11 cellular contexts compared by ENCODE assay signal in the genomic region with DNA sequence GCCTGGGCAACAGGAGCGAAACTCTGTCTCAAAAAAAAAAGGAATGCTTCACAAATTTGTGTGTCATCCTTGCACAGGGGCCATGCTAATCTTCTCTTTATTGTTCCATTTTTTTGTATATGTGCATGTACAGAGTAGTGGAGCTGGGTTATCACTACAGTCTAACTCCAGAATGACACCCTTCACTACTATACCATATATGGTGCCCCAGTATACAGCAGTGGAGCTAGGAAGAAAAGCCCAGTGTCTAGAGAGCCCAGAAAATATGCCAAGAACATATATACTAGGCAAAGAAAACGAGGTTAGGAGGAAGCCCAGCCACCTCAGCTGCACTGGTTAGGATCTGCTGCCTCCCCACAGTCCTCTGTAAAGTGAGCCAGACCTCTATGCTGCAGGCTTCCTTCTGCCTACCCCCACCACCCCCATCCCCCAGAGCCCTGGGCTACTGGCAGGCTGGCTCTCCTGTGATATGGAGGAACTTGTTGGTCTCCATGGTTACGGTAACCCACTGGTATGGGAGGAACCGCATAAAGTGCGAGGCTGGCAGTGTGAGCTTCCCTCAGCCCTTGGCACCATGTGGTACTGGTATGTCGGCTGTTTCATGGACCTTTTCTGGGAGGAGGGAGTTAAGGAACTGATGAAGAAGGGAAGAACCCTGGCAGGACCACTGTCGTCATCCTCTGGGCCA. TPM values are rescaled to one million over a fixed set of nuclear protein-coding genes. Genes with fewer than 3 reads are reported as not detected.
A peak's percentile ranks its signal among the peaks of the same experiment; 100 is the strongest.
DNase-seq lines count a peak whose midpoint lies in the region; ATAC-seq and TF ChIP-seq lines count a peak whose summit lies in the region.
"Had no signal": no experiment of that assay in that cellular context is flagged by ENCODE, and none has a peak within 500 bp of the region (broad histone marks: within the 10 kb centered on the region; RNA-seq: fewer than 3 reads in every experiment).

No MANE protein-coding gene starts in this region.

- DNase-seq in stimulated activated naive CD4-positive, alpha-beta T cell (lab: John Stamatoyannopoulos, UW): peak; percentile 17 to 53 (median 30)
- DNase-seq in stimulated activated naive CD4-positive, alpha-beta T cell treated with Interleukin-2 at 50 U/mL for 16 hours (lab: John Stamatoyannopoulos, UW): no peak
- DNase-seq in activated CD8-positive, alpha-beta T cell treated with anti-CD3 and anti-CD28 coated beads, Interleukin-2, amount 10 ng/mL, durations not matched to agents 7 days and 5 days: no peak
- DNase-seq in iPS-NIHi7 (ENCODE audit: extremely low spot score): peak; percentile 73
- no peak for DNase-seq in type B pancreatic cell (ENCODE audit: extremely low spot score, unreplicated experiment)
- DNase-seq: DMS53 had no signal

- no peaks in the 10 kb centered on the region for H3K9me3 Mint-ChIP-seq in activated CD8-positive, alpha-beta T cell treated with anti-CD3 and anti-CD28 coated beads, Interleukin-2, amount 10 ng/mL, durations not matched to agents 7 days and 5 days (ENCODE audit: insufficient read depth)
- H3K9me3 Mint-ChIP-seq in type B pancreatic cell: no peaks in the 10 kb centered on the region

- peaks cover 34% of the 10 kb centered on the region for H3K36me3 Mint-ChIP-seq in activated CD8-positive, alpha-beta T cell treated with anti-CD3 and anti-CD28 coated beads, Interleukin-2, amount 10 ng/mL, durations not matched to agents 7 days and 5 days (ENCODE audit: low read depth)
- peaks cover 8% of the 10 kb centered on the region for H3K36me3 Mint-ChIP-seq in type B pancreatic cell

- POLR2A ChIA-PET in activated CD8-positive, alpha-beta T cell treated with anti-CD3 and anti-CD28 coated beads, Interleukin-2, amount 10 ng/mL, durations not matched to agents 7 days and 5 days (lab: Charles Lee): interaction anchor here (1.4 kb wide), 1 partner anchor 44 kb away, joined by 4 read pairs; a partner anchor contains a TSS

- H3K27me3 Mint-ChIP-seq in activated CD8-positive, alpha-beta T cell treated with anti-CD3 and anti-CD28 coated beads, Interleukin-2, amount 10 ng/mL, durations not matched to agents 7 days and 5 days (ENCODE audit: low read depth): no peaks in the 10 kb centered on the region
- no peaks in the 10 kb centered on the region for H3K27me3 Mint-ChIP-seq in type B pancreatic cell

- TF ChIP-seq CTCF in type B pancreatic cell (conservative IDR thresholded peaks at IDR 0.05): no peak

- H3K4me1 Mint-ChIP-seq in activated CD8-positive, alpha-beta T cell treated with anti-CD3 and anti-CD28 coated beads, Interleukin-2, amount 10 ng/mL, durations not matched to agents 7 days and 5 days (ENCODE audit: low read depth): peaks cover 73% of the 10 kb centered on the region
- peaks cover 40% of the 10 kb centered on the region for H3K4me1 Mint-ChIP-seq in type B pancreatic cell (ENCODE audit: unreplicated experiment)

- ATAC-seq in activated CD8-positive, alpha-beta T cell treated with anti-CD3 and anti-CD28 coated beads, Interleukin-2, amount 10 ng/mL, durations not matched to agents 7 days and 5 days: peak; percentile 51
- ATAC-seq in GM18909 (IDR thresholded peaks at IDR 0.05; ENCODE audit: poor library complexity, unreplicated experiment) (no peak), HG03175 (IDR thresholded peaks at IDR 0.05; ENCODE audit: unreplicated experiment) (no peak), GM19463 (IDR thresholded peaks at IDR 0.05; ENCODE audit: unreplicated experiment) (no peak)
- ATAC-seq: body of pancreas had no signal

- CTCF ChIA-PET in activated CD8-positive, alpha-beta T cell treated with anti-CD3 and anti-CD28 coated beads, Interleukin-2, amount 10 ng/mL, durations not matched to agents 7 days and 5 days (lab: Charles Lee): interaction anchor here (1.2 to 13.1 kb wide), 4 partner anchors 10 to 63 kb away, joined by 3 to 111 read pairs (median 9); a partner anchor contains a TSS

- H3K4me3 Mint-ChIP-seq in activated CD8-positive, alpha-beta T cell treated with anti-CD3 and anti-CD28 coated beads, Interleukin-2, amount 10 ng/mL, durations not matched to agents 7 days and 5 days: no peak overlapping the region
- H3K4me3 Mint-ChIP-seq in type B pancreatic cell: no peak overlapping the region

- peak overlapping the region; percentile 55 for H3K27ac Mint-ChIP-seq in activated CD8-positive, alpha-beta T cell treated with anti-CD3 and anti-CD28 coated beads, Interleukin-2, amount 10 ng/mL, durations not matched to agents 7 days and 5 days
- no peak overlapping the region for H3K27ac Mint-ChIP-seq in type B pancreatic cell

RNA-seq across cellular contexts. Expression of a gene that starts 34.3 kb away (rescaled TPM):
- total RNA-seq in activated CD8-positive, alpha-beta T cell treated with anti-CD3 and anti-CD28 coated beads, Interleukin-2, amount 10 ng/mL, durations not matched to agents 7 days and 5 days: under 1 TPM; 0.55 to 0.60 TPM
- total RNA-seq in type B pancreatic cell (ENCODE audit: low replicate concordance): 8.1 and 38.1 TPM in 2 replicates
- total RNA-seq: T-helper 1 cell treated with Interleukin-12 subunit alpha and Interleukin-12 subunit beta and Interleukin-4 antibody, amounts not matched to agents 30 ng/mL and 1 ng/mL, for 36 hours had no signal

RNA-seq across cellular contexts. Expression of a gene that starts 43.8 kb away (rescaled TPM):
- total RNA-seq in activated CD8-positive, alpha-beta T cell treated with anti-CD3 and anti-CD28 coated beads, Interleukin-2, amount 10 ng/mL, durations not matched to agents 7 days and 5 days: 10 to 100 TPM; 62.1 to 68.6 TPM
- 52.8 and 73.5 TPM in 2 replicates for total RNA-seq in type B pancreatic cell (ENCODE audit: low replicate concordance)

RNA-seq across cellular contexts. Expression of a gene that starts 56.1 kb away (rescaled TPM):
- 10 to 100 TPM; 42.6 to 44.9 TPM for total RNA-seq in activated CD8-positive, alpha-beta T cell treated with anti-CD3 and anti-CD28 coated beads, Interleukin-2, amount 10 ng/mL, durations not matched to agents 7 days and 5 days
- 33.8 and 51.2 TPM in 2 replicates for total RNA-seq in type B pancreatic cell (ENCODE audit: low replicate concordance)

Comparison
In these comparisons a context has a peak if more than half of its experiments do, and no peak if none do; other contexts are left out.
1. DNase-seq: peak in stimulated activated naive CD4-positive, alpha-beta T cell (6 of 6) and iPS-NIHi7 (single experiment); none in stimulated activated naive CD4-positive, alpha-beta T cell treated with Interleukin-2 at 50 U/mL for 16 hours (single experiment), activated CD8-positive, alpha-beta T cell treated with anti-CD3 and anti-CD28 coated beads, Interleukin-2, amount 10 ng/mL, durations not matched to agents 7 days and 5 days (single experiment) and type B pancreatic cell (single experiment).